34 cellular contexts compared by ENCODE assay signal in genomic region chr2:12027136-12027535, GRCh38.
"Had no signal": no experiment of that assay in that cellular context is flagged by ENCODE, and none has a peak within 500 bp of the region (broad histone marks: within the 10 kb centered on the region; RNA-seq: fewer than 3 reads in every experiment).

No MANE protein-coding gene starts in this region.

- DNase-seq: activated B cell treated with CpG ODN at 0.5 μM for 24 hours; activated CD4-positive, alpha-beta T cell treated with anti-CD3 and anti-CD28 coated beads for 48 hours; activated CD4-positive, alpha-beta T cell treated with anti-CD3 and anti-CD28 coated beads, Interleukin-2, amount 50 U/mL, for 1 hour; activated CD4-positive, alpha-beta T cell treated with anti-CD3 and anti-CD28 coated beads, Interleukin-2, amount 50 U/mL, for 48 hours; activated CD8-positive, alpha-beta memory T cell treated with anti-CD3 and anti-CD28 coated beads for 24 hours; activated CD8-positive, alpha-beta T cell treated with anti-CD3 and anti-CD28 coated beads for 36 hours; activated effector memory CD4-positive, alpha-beta T cell treated with Interleukin-2 at 50 U/mL for 16 hours; activated gamma-delta T cell treated with Interleukin-2 at 50 U/mL for 16 hours; activated naive CD4-positive, alpha-beta T cell treated with anti-CD3 and anti-CD28 coated beads, Interleukin-2, amount 50 U/mL, for 16 hours; activated naive CD4-positive, alpha-beta T cell treated with Interleukin-2 at 50 U/mL for 16 hours; activated T-cell treated with anti-CD3 and anti-CD28 coated beads, Interleukin-2, amount 50 U/mL, for 4 hours; amniotic stem cell; anterior cingulate cortex; brain microvascular endothelial cell; effector CD8-positive, alpha-beta T cell; esophagus squamous epithelium; foreskin melanocyte; head of caudate nucleus; T-helper 1 cell; T-helper 17 cell; T1000; WERI-Rb-1 had no signal

- H3K27me3 ChIP-seq: brain microvascular endothelial cell, esophagus squamous epithelium had no signal

- FAIRE-seq: astrocyte, bronchial epithelial cell, endometrium, endothelial cell of umbilical vein had no signal

- H3K27ac Mint-ChIP-seq: activated B cell treated with CpG ODN at 0.5 μM for 24 hours; activated CD8-positive, alpha-beta T cell treated with anti-CD3 and anti-CD28 coated beads for 36 hours; activated naive CD8-positive, alpha-beta T cell; activated T-helper 17 cell treated with anti-CD3 and anti-CD28 coated beads, Interleukin-2, amount 50 U/mL, for 72 hours; dendritic cell treated with granulocyte-macrophage colony-stimulating factor and Interleukin-4, amounts not matched to agents 40 ng/mL and 50 ng/mL, for 4 days; T-helper 17 cell; T-helper 2 cell treated with Interferon-gamma antibody and Interleukin-4, amounts not matched to agents 5 μg/mL and 100 μg/mL, for 36 hours had no signal

- H3K9me3 ChIP-seq: esophagus squamous epithelium had no signal

- H3K4me3 Mint-ChIP-seq: activated B cell treated with CpG ODN at 0.5 μM for 24 hours; activated CD8-positive, alpha-beta T cell treated with anti-CD3 and anti-CD28 coated beads for 36 hours; activated naive CD8-positive, alpha-beta T cell; activated T-cell treated with anti-CD3 and anti-CD28 coated beads, Interleukin-2, amount 50 U/mL, for 4 hours; activated T-helper 17 cell treated with anti-CD3 and anti-CD28 coated beads, Interleukin-2, amount 50 U/mL, for 72 hours; central memory CD8-positive, alpha-beta T cell; dendritic cell treated with granulocyte-macrophage colony-stimulating factor and Interleukin-4, amounts not matched to agents 40 ng/mL and 50 ng/mL, for 4 days; T-helper 17 cell; T-helper 2 cell treated with Interferon-gamma antibody and Interleukin-4, amounts not matched to agents 5 μg/mL and 100 μg/mL, for 36 hours had no signal

- H3K27me3 Mint-ChIP-seq: activated B cell treated with CpG ODN at 0.5 μM for 24 hours; activated naive CD8-positive, alpha-beta T cell; activated T-helper 17 cell treated with anti-CD3 and anti-CD28 coated beads, Interleukin-2, amount 50 U/mL, for 72 hours; T-helper 17 cell had no signal

- ATAC-seq: activated CD4-positive, CD25-positive, alpha-beta regulatory T cell treated with anti-CD3 and anti-CD28 coated beads, Interleukin-2, amount 50 U/mL, for 24 hours; activated CD8-positive, alpha-beta T cell treated with anti-CD3 and anti-CD28 coated beads for 36 hours; activated T-cell treated with anti-CD3 and anti-CD28 coated beads, Interleukin-2, amount 50 U/mL, for 4 hours; activated T-helper 17 cell treated with anti-CD3 and anti-CD28 coated beads, Interleukin-2, amount 50 U/mL, for 72 hours; T-helper 17 cell had no signal

- H3K27ac ChIP-seq: brain microvascular endothelial cell, coronary artery, epithelial cell of prostate, esophagus squamous epithelium, WERI-Rb-1 had no signal

- H3K36me3 ChIP-seq: brain microvascular endothelial cell, esophagus squamous epithelium, WERI-Rb-1 had no signal

- H3K9me3 Mint-ChIP-seq: activated T-helper 17 cell treated with anti-CD3 and anti-CD28 coated beads, Interleukin-2, amount 50 U/mL, for 72 hours had no signal

- H3K4me1 Mint-ChIP-seq: activated T-helper 17 cell treated with anti-CD3 and anti-CD28 coated beads, Interleukin-2, amount 50 U/mL, for 72 hours; central memory CD8-positive, alpha-beta T cell; T-helper 17 cell had no signal

- H3K4me1 ChIP-seq: esophagus squamous epithelium had no signal

- H3K4me3 ChIP-seq: coronary artery, esophagus squamous epithelium had no signal
